In genomic region chr4:15653864-15654391, GRCh38 we compare ENCODE assay signal across 7 cellular contexts. TPM values are rescaled to one million over a fixed set of nuclear protein-coding genes. Genes with fewer than 3 reads are reported as not detected.
A peak's percentile ranks its signal among the peaks of the same experiment; 100 is the strongest.
DNase-seq lines count a peak whose midpoint lies in the region; ATAC-seq, FAIRE-seq and TF ChIP-seq lines count a peak whose summit lies in the region.

No MANE protein-coding gene starts in this region.

- peak overlapping the region; percentile 95 to 98 for H3K4me3 Mint-ChIP-seq in H9
- H3K4me3 Mint-ChIP-seq in MCF 10A (ENCODE audit: unreplicated experiment) = peak overlapping the region; percentile 97

- no peak overlapping the region for H3K56ac ChIP-seq in H9 (ENCODE audit: insufficient read length, low read depth, low read length)

- H3K36me3 ChIP-seq in GM06990 (ENCODE audit: control insufficient read depth, insufficient read depth, low read length) (no peaks in the 10 kb centered on the region), kidney (ENCODE audit: control insufficient read depth in 1 of 2, insufficient read depth in 2 of 2, low read length in 2 of 2) (no peaks in the 10 kb centered on the region)

- H3K4me1 Mint-ChIP-seq in H9 (peaks cover 36 to 45% of the 10 kb centered on the region in 2 experiments), MCF 10A (ENCODE audit: insufficient read depth, unreplicated experiment) (peaks cover 26% of the 10 kb centered on the region)

- no peak overlapping the region for H3K18ac ChIP-seq in H9 (ENCODE audit: insufficient read length, low read depth, low read length)

- H3K4ac ChIP-seq in H9 (ENCODE audit: low read depth, low read length) = no peak overlapping the region

- H3K9me3 ChIP-seq in H9 (ENCODE audit: control insufficient read depth, low read depth, low read length) = no peaks in the 10 kb centered on the region
- no peaks in the 10 kb centered on the region for H3K9me3 ChIP-seq in kidney (ENCODE audit: control insufficient read depth in 1 of 2, low read length in 2 of 2)

- H2BK12ac ChIP-seq in H9 (ENCODE audit: insufficient read length, low read depth, low read length) = no peak overlapping the region

- H3K9ac ChIP-seq in H9 (ENCODE audit: extremely low read depth, insufficient read length, low read length) = peak overlapping the region; percentile 73
- H3K9ac ChIP-seq in kidney (ENCODE audit: low read length in 2 of 2) = peak overlapping the region; percentile 79

- TSS peak; percentile 45 for BruUV-seq in MCF 10A (replicated peaks; lab: Mats Ljungman, UMichigan)

- no peaks in the 10 kb centered on the region for H4K20me1 ChIP-seq in H9 (ENCODE audit: control insufficient read depth, insufficient read depth, insufficient read length)

- H3K9me3 Mint-ChIP-seq in H9 = no peaks in the 10 kb centered on the region
- H3K9me3 Mint-ChIP-seq in MCF 10A (ENCODE audit: unreplicated experiment) = no peaks in the 10 kb centered on the region

- H4K8ac ChIP-seq in H9 (replicated peaks; ENCODE audit: insufficient read length, low read depth, low read length) = no peak overlapping the region

- no CpG with 5 or more reads among the region's 4 CpGs for WGBS in H9 (ENCODE audit: extremely low coverage, insufficient read length, low lambda C conversion rate)

- peaks cover 10% of the 10 kb centered on the region for H3K23me2 ChIP-seq in H9 (ENCODE audit: insufficient read length, low read depth, low read length, poor library complexity, severe bottlenecking)

- H3K27me3 ChIP-seq in GM06990 (replicated peaks; ENCODE audit: control insufficient read depth, insufficient read depth, low read length) (no peaks in the 10 kb centered on the region), H9 (ENCODE audit: insufficient read depth, low read length) (no peaks in the 10 kb centered on the region)

- H3K79me1 ChIP-seq in H9 (ENCODE audit: insufficient read depth, low read depth, low read length, poor library complexity, severe bottlenecking) = peaks cover 4% of the 10 kb centered on the region

- peaks cover 2% of the 10 kb centered on the region; the same call in 1 of the 2 replicates for H3K4me1 ChIP-seq in H9 (ENCODE audit: insufficient read depth, low read length)
- H3K4me1 ChIP-seq in kidney (ENCODE audit: control insufficient read depth in 1 of 2, insufficient read depth in 1 of 2, low read depth in 1 of 2, low read length in 2 of 2) = peaks cover 12 to 27% of the 10 kb centered on the region in 2 donors

- no peak for TF ChIP-seq CTCF in GM06990 (IDR thresholded peaks at IDR 0.05; ENCODE audit: insufficient read depth, low read length, poor library complexity, severe bottlenecking)
- TF ChIP-seq CTCF in H9 (conservative IDR thresholded peaks at IDR 0.05) = no peak
- no peak for TF ChIP-seq CTCF in MCF 10A (IDR thresholded peaks at IDR 0.05; ENCODE audit: unreplicated experiment)
- no peak for TF ChIP-seq CTCF in kidney (IDR thresholded peaks at IDR 0.05; ENCODE audit: borderline replicate concordance, extremely low read depth, insufficient read depth)

- DNase-seq in GM06990 (ENCODE audit: extremely low read depth, insufficient read length) (no peak), H9 (no peak), NCI-H748 treated with DMSO at 0.1 percent for 48 hours (lab: John Stamatoyannopoulos, UW) (peak; percentile 22), MCF 10A (ENCODE audit: unreplicated experiment) (peak; percentile 68), kidney (peak; percentile 27), DMS153 (lab: John Stamatoyannopoulos, UW) (no peak)
- DNase-seq in stimulated activated naive CD8-positive, alpha-beta T cell treated with anti-CD3 and anti-CD28 coated beads, Interleukin-15, Interleukin-2, amounts not matched to agents 100 U/mL and 50 U/mL, for 24 hours = peak; percentile 32

- intact Hi-C loops in MCF 10A (cut with micrococcal nuclease) = loop anchor here (2.0 to 5.0 kb wide), 2 partner anchors 38 to 415 kb away; no protein-coding TSS in a partner anchor
- intact Hi-C loops in kidney (cut with DNase I) = no loop called here

- H3T11ph ChIP-seq in H9 (ENCODE audit: low read length) = no peak overlapping the region

- H3K27ac ChIP-seq in H9 (ENCODE audit: insufficient read length, low read depth, low read length) = no peak overlapping the region
- H3K27ac ChIP-seq in kidney (ENCODE audit: low read depth in 2 of 2, low read length in 2 of 2) = peak overlapping the region; percentile 91 to 95

- H3K14ac ChIP-seq in H9 (ENCODE audit: insufficient read depth, low read length) = no peak overlapping the region

- FAIRE-seq in kidney (lab: Jason Lieb, UNC) = no peak

- no peak overlapping the region for H2AK5ac ChIP-seq in H9 (ENCODE audit: insufficient read length, low read length)

- H3K4me2 ChIP-seq in H9 (ENCODE audit: insufficient read depth, insufficient read length, low read length) = peak overlapping the region; percentile 95

- H3K27me3 Mint-ChIP-seq in H9 (ENCODE audit: low read depth) = no peaks in the 10 kb centered on the region; the same call in 1 of the 2 replicates
- H3K27me3 Mint-ChIP-seq in MCF 10A (ENCODE audit: insufficient read depth, unreplicated experiment) = no peaks in the 10 kb centered on the region

- POLR2A ChIA-PET in MCF 10A (lab: Yijun Ruan, JAX) = interaction anchor here (0.6 to 9.7 kb wide), 26 partner anchors 9 to 570 kb away, joined by 3 to 410 read pairs (median 4); partner anchors contain the start of genes CC2D2A and FAM200B

- no peak overlapping the region for H2BK5ac ChIP-seq in H9 (ENCODE audit: insufficient read length, low read length)

- no peak overlapping the region for H4K5ac ChIP-seq in H9 (ENCODE audit: insufficient read length, low read depth, low read length)

- CTCF ChIA-PET in MCF 10A (lab: Yijun Ruan, JAX) = interaction anchor here (0.7 to 2.4 kb wide), 8 partner anchors 9 to 252 kb away, joined by 3 to 6 read pairs (median 3); partner anchors contain the start of gene FAM200B

- H4K91ac ChIP-seq in H9 (ENCODE audit: insufficient read length, low read depth, low read length) = no peak overlapping the region

- ATAC-seq in stimulated activated naive CD8-positive, alpha-beta T cell treated with anti-CD3 and anti-CD28 coated beads, Interleukin-15, Interleukin-2, amounts not matched to agents 100 U/mL and 50 U/mL, for 24 hours = peak; percentile 32

- H2BK120ac ChIP-seq in H9 (ENCODE audit: low read depth, low read length, poor library complexity, severe bottlenecking) = no peak overlapping the region

- no peak overlapping the region for H2BK20ac ChIP-seq in H9 (ENCODE audit: low read depth, low read length, poor library complexity, severe bottlenecking)

- H3K4me3 ChIP-seq in GM06990 (replicated peaks; ENCODE audit: low read depth, low read length) (peak overlapping the region; percentile 78), kidney (ENCODE audit: low read length in 2 of 2) (peak overlapping the region; percentile 82 to 84)

- H3K23ac ChIP-seq in H9 (ENCODE audit: insufficient read length, low read depth, low read length) = no peak overlapping the region

- H3K79me2 ChIP-seq in H9 (ENCODE audit: insufficient read depth, low read length) = peaks cover 6% of the 10 kb centered on the region; the same call in 1 of the 2 replicates

- H2BK15ac ChIP-seq in H9 (ENCODE audit: low read depth, low read length) = no peak overlapping the region

- peak overlapping the region; percentile 96 to 98 (median 98); a peak in 6 of 7 replicates for H3K27ac Mint-ChIP-seq in H9
- peak overlapping the region; percentile 96 for H3K27ac Mint-ChIP-seq in MCF 10A (ENCODE audit: low read depth, unreplicated experiment)

- H2AFZ ChIP-seq in H9 (ENCODE audit: low read length) = no peak overlapping the region

- H3K36me3 Mint-ChIP-seq in H9 (ENCODE audit: insufficient read depth in 1 of 3, low read depth in 3 of 3) = peaks cover 0 to 4% (median 0%) of the 10 kb centered on the region in 3 experiments; a peak in 2 of 7 replicates
- peaks cover 28% of the 10 kb centered on the region for H3K36me3 Mint-ChIP-seq in MCF 10A (ENCODE audit: insufficient read depth, unreplicated experiment)

RNA-seq across cellular contexts. Expression of gene FBXL5, which starts 1.2 kb away (rescaled TPM):
- total RNA-seq in H9 (2021) (57.6 and 60.3 TPM in 2 replicates), MCF 10A (2022) (68.0 and 96.8 TPM in 2 replicates), kidney (95.3 TPM)
- 98.4 TPM for polyA plus RNA-seq in kidney (ENCODE audit: insufficient read depth, low read depth, low replicate concordance)

RNA-seq across cellular contexts. Expression of gene FAM200B, which starts 27.7 kb away (rescaled TPM):
- 19.6 and 20.3 TPM in 2 replicates for total RNA-seq in H9 (2021)
- 33.6 and 46.5 TPM in 2 replicates for total RNA-seq in MCF 10A (2022)
- 44.0 TPM for total RNA-seq in kidney
- polyA plus RNA-seq in kidney (ENCODE audit: insufficient read depth, low read depth, low replicate concordance) = 115 TPM

RNA-seq across cellular contexts. Expression of gene BST1, which starts 48.9 kb away (rescaled TPM):
- total RNA-seq in H9 (2021) = 0.48 TPM in 1 of 2 replicates, not detected in the other
- 0.93 and 1.1 TPM in 2 replicates for total RNA-seq in MCF 10A (2022)
- 5.3 TPM for total RNA-seq in kidney
- 19.0 TPM for polyA plus RNA-seq in kidney (ENCODE audit: insufficient read depth, low read depth, low replicate concordance)

Comparison
In these comparisons a context has a peak if more than half of its experiments do, and no peak if none do; other contexts are left out.
1. DNase-seq: peak in NCI-H748 treated with DMSO at 0.1 percent for 48 hours (single experiment), MCF 10A (single experiment), kidney (single experiment) and stimulated activated naive CD8-positive, alpha-beta T cell treated with anti-CD3 and anti-CD28 coated beads, Interleukin-15, Interleukin-2, amounts not matched to agents 100 U/mL and 50 U/mL, for 24 hours (single experiment); none in GM06990 (single experiment), H9 (single experiment) and DMS153 (single experiment).